Comparison of ENCODE assay signal across 19 cellular contexts in genomic region chr9:128122809-128123175, GRCh38. TPM values are rescaled to one million over a fixed set of nuclear protein-coding genes. Genes with fewer than 3 reads are reported as not detected.
"Had no signal": no experiment of that assay in that cellular context is flagged by ENCODE, and none has a peak within 500 bp of the region (broad histone marks: within the 10 kb centered on the region; RNA-seq: fewer than 3 reads in every experiment).

No MANE protein-coding gene starts in this region.

- ATAC-seq: activated T-cell treated with anti-CD3 and anti-CD28 coated beads, Interleukin-2, amount 50 U/mL, for 72 hours; left lobe of liver; stimulated activated effector memory CD8-positive, alpha-beta T cell treated with anti-CD3 and anti-CD28 coated beads, Interleukin-12 subunit alpha, Interleukin-12 subunit beta, amount 100 ng/mL, for 72 hours; T-cell had no signal

- H3K9me3 ChIP-seq: breast epithelium, ovary, tibial artery had no signal

- H3K27me3 ChIP-seq: breast epithelium, ovary, tibial artery had no signal

- H3K4me3 ChIP-seq: breast epithelium, ovary, SK-N-MC, tibial artery had no signal

- H3K36me3 ChIP-seq: ovary had no signal

- DNase-seq: activated CD4-positive, alpha-beta memory T cell treated with anti-CD3 and anti-CD28 coated beads for 36 hours; activated gamma-delta T cell treated with Interleukin-2 at 50 U/mL for 16 hours; activated naive CD8-positive, alpha-beta T cell treated with anti-CD3 and anti-CD28 coated beads, Interleukin-2, amount 10 ng/mL, durations not matched to agents 7 days and 5 days; activated T-cell treated with anti-CD3 and anti-CD28 coated beads, Interleukin-2, amount 50 U/mL, for 72 hours; anterior cingulate cortex; mesenchymal stem cell; nephron progenitor cell; small intestine; T-cell; T1000 had no signal

- H3K27ac ChIP-seq: breast epithelium, ovary, SK-N-MC, tibial artery had no signal

RNA-seq across cellular contexts. Expression of gene LCN2, which starts 26.5 kb away (rescaled TPM):
- total RNA-seq: activated CD4-positive, alpha-beta memory T cell treated with anti-CD3 and anti-CD28 coated beads for 36 hours; activated naive CD8-positive, alpha-beta T cell treated with anti-CD3 and anti-CD28 coated beads, Interleukin-2, amount 10 ng/mL, durations not matched to agents 7 days and 5 days; activated T-cell treated with anti-CD3 and anti-CD28 coated beads, Interleukin-2, amount 50 U/mL, for 72 hours; chondrocyte; dermis microvascular lymphatic vessel endothelial cell; endodermal cell; T-cell had no signal
